In genomic region chr18:43007365-43007764, GRCh38 we compare ENCODE assay signal across 26 cellular contexts.
"Had no signal": no experiment of that assay in that cellular context is flagged by ENCODE, and none has a peak within 500 bp of the region (broad histone marks: within the 10 kb centered on the region; RNA-seq: fewer than 3 reads in every experiment).

No MANE protein-coding gene starts in this region.

- ATAC-seq: naive thymus-derived CD8-positive, alpha-beta T cell; pancreas; right cardiac atrium; sciatic nerve; stimulated activated effector memory CD8-positive, alpha-beta T cell treated with anti-CD3 and anti-CD28 coated beads, Interleukin-12 subunit alpha, Interleukin-12 subunit beta, amount 100 ng/mL, for 72 hours; stimulated activated naive CD8-positive, alpha-beta T cell treated with anti-CD3 and anti-CD28 coated beads, Interleukin-15, amount 100 ng/mL, for 72 hours had no signal

- H3K27ac ChIP-seq: left ventricle myocardium inferior, pancreas, prostate gland, skin epidermis, spleen, tibial nerve, uterus had no signal

- H3K36me3 Mint-ChIP-seq: immature natural killer cell; naive thymus-derived CD8-positive, alpha-beta T cell; stimulated activated effector memory CD8-positive, alpha-beta T cell treated with anti-CD3 and anti-CD28 coated beads, Interleukin-12 subunit alpha, Interleukin-12 subunit beta, amount 100 ng/mL, for 72 hours; type B pancreatic cell had no signal

- H3K4me3 ChIP-seq: left ventricle myocardium inferior, lung, pancreas, prostate gland, skin epidermis, spleen, tibial nerve, uterus had no signal

- H3K4me1 Mint-ChIP-seq: immature natural killer cell; naive thymus-derived CD8-positive, alpha-beta T cell; stimulated activated effector memory CD8-positive, alpha-beta T cell treated with anti-CD3 and anti-CD28 coated beads, Interleukin-12 subunit alpha, Interleukin-12 subunit beta, amount 100 ng/mL, for 72 hours; stimulated activated naive CD8-positive, alpha-beta T cell treated with anti-CD3 and anti-CD28 coated beads, Interleukin-15, amount 100 ng/mL, for 72 hours had no signal

- H3K27me3 ChIP-seq: pancreas, spleen, tibial nerve, uterus had no signal

- H3K9me3 ChIP-seq: left ventricle myocardium inferior, pancreas, prostate gland, spleen, tibial nerve, uterus had no signal

- H3K36me3 ChIP-seq: left ventricle myocardium inferior, pancreas, prostate gland, spleen, tibial nerve, uterus had no signal

- H3K4me1 ChIP-seq: left ventricle myocardium inferior, pancreas, prostate gland, spleen, tibial nerve, uterus had no signal

- DNase-seq: hypothalamus; immature natural killer cell; islet precursor cell; left ventricle myocardium inferior; midbrain; naive thymus-derived CD8-positive, alpha-beta T cell; nucleus accumbens; pancreas; posterior cingulate gyrus; retina; right cardiac atrium; spleen; stimulated activated CD4-positive, alpha-beta T cell treated with anti-CD3 and anti-CD28 coated beads, Interleukin-4, amount 100 ng/mL, for 24 hours; stimulated activated naive CD4-positive, alpha-beta T cell treated with Interleukin-2 at 50 U/mL for 16 hours; stimulated activated naive CD8-positive, alpha-beta T cell treated with anti-CD3 and anti-CD28 coated beads, Interleukin-15, amount 100 ng/mL, for 72 hours; substantia nigra; uterus had no signal

- H3K27ac Mint-ChIP-seq: immature natural killer cell; naive thymus-derived CD8-positive, alpha-beta T cell; nephron; stimulated activated effector memory CD8-positive, alpha-beta T cell treated with anti-CD3 and anti-CD28 coated beads, Interleukin-12 subunit alpha, Interleukin-12 subunit beta, amount 100 ng/mL, for 72 hours; stimulated activated naive CD8-positive, alpha-beta T cell treated with anti-CD3 and anti-CD28 coated beads, Interleukin-15, amount 100 ng/mL, for 72 hours; type B pancreatic cell had no signal

- H3K9me3 Mint-ChIP-seq: nephron, neural crest cell, type B pancreatic cell had no signal

- H3K27me3 Mint-ChIP-seq: naive thymus-derived CD8-positive, alpha-beta T cell; stimulated activated naive CD8-positive, alpha-beta T cell treated with anti-CD3 and anti-CD28 coated beads, Interleukin-15, amount 100 ng/mL, for 72 hours had no signal

- H3K4me3 Mint-ChIP-seq: immature natural killer cell; naive thymus-derived CD8-positive, alpha-beta T cell; nephron; neural crest cell; stimulated activated effector memory CD8-positive, alpha-beta T cell treated with anti-CD3 and anti-CD28 coated beads, Interleukin-12 subunit alpha, Interleukin-12 subunit beta, amount 100 ng/mL, for 72 hours; stimulated activated naive CD8-positive, alpha-beta T cell treated with anti-CD3 and anti-CD28 coated beads, Interleukin-15, amount 100 ng/mL, for 72 hours; type B pancreatic cell had no signal
